8 cellular contexts compared by ENCODE assay signal in genomic region chr14:105180598-105181528, GRCh38. TPM values are rescaled to one million over a fixed set of nuclear protein-coding genes. Genes with fewer than 3 reads are reported as not detected.
DNase-seq lines count a peak whose midpoint lies in the region; ATAC-seq lines count a peak whose summit lies in the region.

NUDT14 (minus strand) TSS chr14:105181312; CDS start chr14:105181209, 103 bp downstream.

- peaks cover 4% of the 10 kb centered on the region for H3K4me1 Mint-ChIP-seq in T-helper 1 cell treated with Interleukin-12 subunit alpha and Interleukin-12 subunit beta and Interleukin-4 antibody, amounts not matched to agents 30 μg/mL and 1 μg/mL, for 36 hours (ENCODE audit: low read depth)

- peaks cover 24% of the 10 kb centered on the region for H3K27me3 ChIP-seq in HUES48 (ENCODE audit: control insufficient read depth, insufficient read depth, low read length)
- peaks cover 47% of the 10 kb centered on the region for H3K27me3 ChIP-seq in skeletal muscle satellite cell (ENCODE audit: control insufficient read depth, insufficient read depth, low read length)

- H3K9ac ChIP-seq in HUES48 (ENCODE audit: low read depth, low read length) (no peak within 1 kb of the TSS), skeletal muscle satellite cell (ENCODE audit: low read depth, low read length) (no peak within 1 kb of the TSS)

- H3K9me3 ChIP-seq in HUES48 (ENCODE audit: control insufficient read depth, insufficient read depth, low read length) = no peaks in the 10 kb centered on the region
- no peaks in the 10 kb centered on the region for H3K9me3 ChIP-seq in skeletal muscle satellite cell (replicated peaks; ENCODE audit: low read length)

- ATAC-seq in GM19025 (IDR thresholded peaks at IDR 0.05; ENCODE audit: low read depth, unreplicated experiment) (peak; percentile 63), GM18858 (IDR thresholded peaks at IDR 0.05; ENCODE audit: unreplicated experiment) (no peak)

- DNase-seq in AG08395 (ENCODE audit: low spot score) (peak; percentile 91), anterior cingulate cortex (lab: John Stamatoyannopoulos, UW) (peak in 40 of 58 donors; percentile 8 to 76 (median 41)), hepatic stellate cell (ENCODE audit: low spot score) (peak; percentile 95)

- no peak within 1 kb of the TSS for H3K27ac ChIP-seq in HUES48 (ENCODE audit: low read depth, low read length)

- H3K36me3 Mint-ChIP-seq in T-helper 1 cell treated with Interleukin-12 subunit alpha and Interleukin-12 subunit beta and Interleukin-4 antibody, amounts not matched to agents 30 μg/mL and 1 μg/mL, for 36 hours (ENCODE audit: low read depth) = no peaks in the 10 kb centered on the region

- peaks cover 4% of the 10 kb centered on the region for H3K27me3 Mint-ChIP-seq in T-helper 1 cell treated with Interleukin-12 subunit alpha and Interleukin-12 subunit beta and Interleukin-4 antibody, amounts not matched to agents 30 μg/mL and 1 μg/mL, for 36 hours (ENCODE audit: low read depth)

- H3K4me3 ChIP-seq in HUES48 (ENCODE audit: low read depth, low read length) = peak within 1 kb of the TSS; percentile 61
- peak within 1 kb of the TSS; percentile 71 for H3K4me3 ChIP-seq in skeletal muscle satellite cell (ENCODE audit: low read length)

- H3K4me2 ChIP-seq in skeletal muscle satellite cell (ENCODE audit: low read length) = peak within 1 kb of the TSS; percentile 66

- H3K4me3 Mint-ChIP-seq in T-helper 1 cell treated with Interleukin-12 subunit alpha and Interleukin-12 subunit beta and Interleukin-4 antibody, amounts not matched to agents 30 μg/mL and 1 μg/mL, for 36 hours = peak within 1 kb of the TSS; percentile 70

- H3K36me3 ChIP-seq in HUES48 (ENCODE audit: control insufficient read depth, insufficient read depth, low read length) = no peaks in the 10 kb centered on the region
- H3K36me3 ChIP-seq in skeletal muscle satellite cell (ENCODE audit: insufficient read depth, low read length) = no peaks in the 10 kb centered on the region

- H3K4me1 ChIP-seq in HUES48 (ENCODE audit: control insufficient read depth, insufficient read depth, low read length) (no peaks in the 10 kb centered on the region), skeletal muscle satellite cell (ENCODE audit: control insufficient read depth, insufficient read depth, low read length) (peaks cover 20% of the 10 kb centered on the region)

- no peaks in the 10 kb centered on the region for H3K9me3 Mint-ChIP-seq in T-helper 1 cell treated with Interleukin-12 subunit alpha and Interleukin-12 subunit beta and Interleukin-4 antibody, amounts not matched to agents 30 μg/mL and 1 μg/mL, for 36 hours

- H3K27ac Mint-ChIP-seq in T-helper 1 cell treated with Interleukin-12 subunit alpha and Interleukin-12 subunit beta and Interleukin-4 antibody, amounts not matched to agents 30 μg/mL and 1 μg/mL, for 36 hours = peak within 1 kb of the TSS; percentile 55

RNA-seq across cellular contexts. Expression of gene NUDT14, which starts in this region (rescaled TPM):
- 7.9 and 15.3 TPM in 2 replicates for total RNA-seq in skeletal muscle satellite cell (2012; rRNA removed)

Comparison
In these comparisons a context has a peak if more than half of its experiments do, and no peak if none do; other contexts are left out.
1. DNase-seq: peak in every context shown above with its lines; median percentile 95 in hepatic stellate cell; 91 in AG08395; 41 in anterior cingulate cortex.